1 cellular context compared by ENCODE assay signal in the genomic region with DNA sequence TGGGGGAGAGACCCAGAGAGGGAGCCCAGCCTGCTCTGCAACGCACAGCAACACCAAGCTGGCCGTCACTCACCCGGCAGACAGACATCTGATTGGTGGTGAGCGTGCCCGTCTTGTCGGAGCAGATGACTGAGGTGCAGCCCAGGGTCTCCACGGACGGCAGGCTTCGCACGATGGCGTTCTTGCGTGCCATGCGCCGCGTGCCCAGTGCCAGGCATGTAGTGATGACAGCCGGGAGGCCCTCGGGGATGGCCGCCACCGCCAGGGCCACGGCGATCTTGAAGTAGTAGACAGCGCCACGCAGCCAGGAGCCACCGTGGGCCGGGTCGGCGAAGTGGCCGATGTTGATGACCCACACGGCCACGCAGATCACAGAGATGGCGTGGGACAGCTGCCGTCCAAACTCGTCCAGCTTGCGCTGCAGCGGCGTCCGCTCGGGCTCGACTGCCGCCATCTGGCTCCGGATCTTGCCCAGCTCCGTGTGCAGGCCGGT.
TF ChIP-seq lines count a peak whose summit lies in the region.

No MANE protein-coding gene starts in this region.

TF ChIP-seq in IMR-90, 13 proteins besides CTCF, POLR2A, EP300 and RAD21:
- no peak for TF ChIP-seq CEBPB (IDR thresholded peaks at IDR 0.05; ENCODE audit: low read depth, low read length)
